Comparison of ENCODE assay signal across 8 cellular contexts in the genomic region with DNA sequence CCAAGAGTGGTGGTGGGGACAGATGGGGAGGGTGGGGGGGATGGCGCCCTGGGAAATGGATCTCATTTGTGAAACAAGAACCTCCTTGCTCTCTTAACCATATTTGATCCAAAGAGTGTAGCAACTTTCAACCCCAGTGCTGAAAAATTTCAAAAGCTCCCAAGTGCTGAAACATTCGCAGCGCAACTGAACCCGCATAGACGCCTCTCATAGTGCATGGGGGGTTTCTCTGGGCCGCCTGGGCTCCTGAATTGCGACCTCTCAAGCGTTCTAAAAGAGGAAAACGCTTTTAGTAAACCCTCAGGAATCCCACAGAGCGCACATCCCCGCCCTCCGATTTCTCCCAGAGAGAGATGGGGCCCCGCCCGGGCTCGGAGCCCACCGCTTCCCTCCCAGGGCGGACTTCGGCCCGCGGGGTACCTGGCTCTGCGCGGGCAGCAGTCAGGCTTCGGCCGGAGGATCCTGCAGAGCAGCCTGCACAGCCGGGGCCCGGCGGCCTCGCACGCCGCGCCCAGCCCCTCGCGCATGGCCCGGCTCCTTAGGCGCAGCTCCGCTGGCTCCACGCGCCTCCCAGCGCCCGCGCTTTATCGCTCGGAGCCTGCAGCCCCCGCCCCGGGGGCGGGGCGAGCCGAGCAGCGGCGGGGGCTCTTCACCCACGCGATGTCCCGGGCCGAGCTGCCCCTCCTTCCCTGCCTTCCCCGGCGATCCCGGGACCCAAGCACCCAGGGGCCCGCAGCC. TPM values are rescaled to one million over a fixed set of nuclear protein-coding genes. Genes with fewer than 3 reads are reported as not detected.
DNase-seq lines count a peak whose midpoint lies in the region; ATAC-seq, FAIRE-seq and TF ChIP-seq lines count a peak whose summit lies in the region.

No MANE protein-coding gene starts in this region.

- TF ChIP-seq CTCF in D721Med (IDR thresholded peaks at IDR 0.05; ENCODE audit: insufficient read depth, missing control alignments): no peak
- no peak for TF ChIP-seq CTCF in foreskin fibroblast (IDR thresholded peaks at IDR 0.05; ENCODE audit: low read depth, low read length)
- TF ChIP-seq CTCF in omental fat pad (IDR thresholded peaks at IDR 0.05): no peak

- ATAC-seq in omental fat pad (ENCODE audit: low FRiP score): peak; percentile 59
- no peak for ATAC-seq in HG03280 (IDR thresholded peaks at IDR 0.05; ENCODE audit: unreplicated experiment)

- DNase-seq in D721Med (ENCODE audit: insufficient read length, low spot score) (peak; percentile 88), NCI-H774 (lab: John Stamatoyannopoulos, UW) (peak; percentile 3), foreskin fibroblast (peak; percentile 3 to 28), omental fat pad (ENCODE audit: low spot score) (no peak), HPDE6-E6E7 (ENCODE audit: extremely low spot score) (no peak), putamen (ENCODE audit: low spot score) (no peak)
- no peak for DNase-seq in central memory CD4-positive, alpha-beta T cell

- no peak for FAIRE-seq in D721Med (lab: Jason Lieb, UNC)

- H3K4me3 ChIP-seq in foreskin fibroblast (ENCODE audit: low read depth in 1 of 2, low read length in 2 of 2): peak overlapping the region in 1 of 2 donors; percentile 25

RNA-seq across cellular contexts. Expression of a gene that starts 7.0 kb away (rescaled TPM):
- total RNA-seq in omental fat pad: under 1 TPM in 2 of 4 donors, not detected in 2; 0.12 to 0.19 TPM

Comparison
In these comparisons a context has a peak if more than half of its experiments do, and no peak if none do; other contexts are left out.
1. DNase-seq: peak in D721Med (single experiment), NCI-H774 (single experiment) and foreskin fibroblast (2 of 2); none in omental fat pad (single experiment), HPDE6-E6E7 (single experiment), central memory CD4-positive, alpha-beta T cell (single experiment) and putamen (single experiment).